ENCODE assay signal across 24 cellular contexts in the genomic region with DNA sequence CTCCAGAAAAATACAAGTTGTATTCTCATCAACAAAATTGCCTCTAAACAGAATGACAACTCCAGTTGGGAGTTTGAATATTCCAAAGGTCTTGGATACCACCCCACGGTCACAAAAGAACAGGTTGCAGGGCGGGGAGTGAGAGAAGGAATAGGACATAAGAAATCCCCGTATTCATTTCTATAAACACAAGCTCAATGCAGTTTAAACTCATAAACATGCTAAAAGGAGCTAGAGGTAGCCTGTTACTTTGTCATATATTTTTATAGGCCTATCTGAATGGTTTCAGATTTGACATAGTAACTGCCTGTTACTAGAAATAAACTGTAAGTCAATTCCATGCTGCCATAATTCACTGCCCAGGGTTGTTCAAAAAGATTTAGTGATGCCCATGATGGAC.
DNase-seq lines count a peak whose midpoint lies in the region; ATAC-seq, FAIRE-seq and TF ChIP-seq lines count a peak whose summit lies in the region.
"Had no signal": no experiment of that assay in that cellular context is flagged by ENCODE, and none has a peak within 500 bp of the region (broad histone marks: within the 10 kb centered on the region; RNA-seq: fewer than 3 reads in every experiment).

No MANE protein-coding gene starts in this region.

- H3K79me2 ChIP-seq in GM12878 (ENCODE audit: control insufficient read depth, insufficient read depth, low read length) (no peaks in the 10 kb centered on the region), neural cell (replicated peaks; ENCODE audit: insufficient read depth, low read length) (no peaks in the 10 kb centered on the region)

- RAD21 ChIA-PET in GM12878 (lab: Charles Lee; ENCODE audit: unreplicated experiment): no interaction called here

- no peak overlapping the region for H3K27ac ChIP-seq in GM12878 (ENCODE audit: control insufficient read depth, insufficient read depth)
- peak overlapping the region; percentile 39 for H3K27ac ChIP-seq in neural cell (ENCODE audit: low read length)
- H3K27ac ChIP-seq: BLaER1 had no signal

- BruUV-seq in GM12878 (replicated peaks; lab: Mats Ljungman, UMichigan): no TSS peak

- no peaks in the 10 kb centered on the region for H3K9me2 ChIP-seq in neural cell (ENCODE audit: insufficient read depth, low read length)

- TF ChIP-seq POLR2A in GM12878 (IDR thresholded peaks at IDR 0.05; ENCODE audit: low read depth, low read length): no peak

- H3K4me3 ChIP-seq in GM12878 (no peak overlapping the region), neural cell (ENCODE audit: low read length) (no peak overlapping the region)
- H3K4me3 ChIP-seq: BLaER1 had no signal

- H3K9me3 ChIP-seq in GM12878 (replicated peaks; ENCODE audit: control insufficient read depth, insufficient read depth, low read length) (no peaks in the 10 kb centered on the region), neural cell (ENCODE audit: low read length) (no peaks in the 10 kb centered on the region)
- H3K9me3 ChIP-seq: BE2C, BLaER1 had no signal

- no peaks in the 10 kb centered on the region for H3F3A ChIP-seq in neural cell (ENCODE audit: insufficient read depth, low read length, poor library complexity, severe bottlenecking)

- peak; percentile 18 for FAIRE-seq in GM12878 (lab: Jason Lieb, UNC)
- FAIRE-seq: A204.1, GM12891, GM19239 had no signal

- in situ Hi-C loops in GM12878 (cut with MboI): no loop called here

- 5% methylated on average over 3 of the region's 3 CpGs for WGBS in GM12878 (ENCODE audit: insufficient coverage, insufficient replicate concordance, low lambda C conversion rate, missing lambda C conversion rate)

- H3K27me3 ChIP-seq in GM12878 (replicated peaks in 1 of 2; ENCODE audit: control insufficient read depth in 2 of 2, insufficient read depth in 2 of 2, low read length in 1 of 2) (no peaks in the 10 kb centered on the region; a peak in 1 of 4 replicates), neural cell (ENCODE audit: insufficient read depth, low read depth, low read length) (no peaks in the 10 kb centered on the region)
- H3K27me3 ChIP-seq: BE2C, BLaER1 had no signal

- CTCF ChIA-PET in GM12878 (lab: Yijun Ruan, JAX): no interaction called here

- no peaks in the 10 kb centered on the region for H3K36me3 ChIP-seq in GM12878 (ENCODE audit: control insufficient read depth in 2 of 2, insufficient read depth in 2 of 2, low read length in 1 of 2)
- no peaks in the 10 kb centered on the region for H3K36me3 ChIP-seq in neural cell (ENCODE audit: insufficient read depth, low read length)
- H3K36me3 ChIP-seq: BE2C, BLaER1 had no signal

- no peak for TF ChIP-seq CTCF in GM12878 (IDR thresholded peaks at IDR 0.05 in 2 of 3, conservative IDR thresholded peaks at IDR 0.05 in 1 of 3; ENCODE audit: control insufficient read depth in 2 of 3, extremely low read depth in 1 of 3, insufficient read depth in 1 of 3, low read depth in 3 of 3, low read length in 3 of 3)
- TF ChIP-seq CTCF in neural cell (IDR thresholded peaks at IDR 0.05; ENCODE audit: poor library complexity, severe bottlenecking): no peak

- no peaks in the 10 kb centered on the region for H4K20me1 ChIP-seq in GM12878 (ENCODE audit: control insufficient read depth, insufficient read depth)
- H4K20me1 ChIP-seq in neural cell (ENCODE audit: insufficient read depth): no peaks in the 10 kb centered on the region
- H4K20me1 ChIP-seq: BLaER1 had no signal

- H3K9ac ChIP-seq in GM12878 (ENCODE audit: control insufficient read depth, insufficient read depth, low read length) (no peak overlapping the region), neural cell (ENCODE audit: low read length) (no peak overlapping the region)
- H3K9ac ChIP-seq: BLaER1 had no signal

- SMC1A ChIA-PET in GM12878 (lab: Charles Lee; ENCODE audit: uncharacterized antibody, unreplicated experiment): no interaction called here

- H3K4me1 ChIP-seq in GM12878 (ENCODE audit: control insufficient read depth, insufficient read depth, low read length): no peaks in the 10 kb centered on the region
- H3K4me1 ChIP-seq: BE2C, BLaER1 had no signal

- DNase-seq in GM12878 (ENCODE audit: low read depth, low spot score): no peak
- DNase-seq in left colon: no peak
- no peak for DNase-seq in NCI-H524 (lab: John Stamatoyannopoulos, UW)
- no peak for DNase-seq in HK-2 (ENCODE audit: unreplicated experiment)
- DNase-seq in superior temporal gyrus (ENCODE audit: extremely low spot score): no peak
- DNase-seq: 8988T; ACHN; BE2C; CD4-positive, alpha-beta memory T cell; CD4-positive, CD25-positive, alpha-beta regulatory T cell; CD8-positive, alpha-beta memory T cell; COR-L47; DMS 273 treated with DMSO at 0.1 percent for 48 hours; DMS153; DMS53; DMS79; DND-41; EL; GDM1 had no signal

- intact Hi-C loops in GM12878 (cut with micrococcal nuclease; ENCODE audit: unreplicated experiment): no loop called here
- intact Hi-C loops in left colon (cut with DNase I, micrococcal nuclease): no loop called here

- TF ChIP-seq RAD21 in GM12878 (IDR thresholded peaks at IDR 0.05; ENCODE audit: insufficient read depth, low read depth, low read length): no peak
- no peak for TF ChIP-seq RAD21 in neural cell (conservative IDR thresholded peaks at IDR 0.05)

- ATAC-seq in GM12878 (no peak), left colon (peak; percentile 84)

- H2AFZ ChIP-seq in GM12878 (ENCODE audit: control insufficient read depth, low read depth, low read length): no peak overlapping the region
- no peak overlapping the region for H2AFZ ChIP-seq in neural cell (ENCODE audit: low read depth, low read length)

- TF ChIP-seq EP300 in GM12878 (IDR thresholded peaks at IDR 0.05; ENCODE audit: borderline replicate concordance in 1 of 2, control insufficient read depth in 1 of 2, low read depth in 2 of 2, low read length in 2 of 2) (no peak), neural cell (conservative IDR thresholded peaks at IDR 0.05; ENCODE audit: poor library complexity, severe bottlenecking) (peak; percentile 11)

- POLR2A ChIA-PET in GM12878 (lab: Charles Lee): no interaction called here

- H3K4me2 ChIP-seq in GM12878 (ENCODE audit: control insufficient read depth, insufficient read depth): no peak overlapping the region
- no peak overlapping the region for H3K4me2 ChIP-seq in neural cell (ENCODE audit: low read length)
- H3K4me2 ChIP-seq: BLaER1 had no signal

TF ChIP-seq in GM12878, 131 proteins besides CTCF, POLR2A, EP300 and RAD21 (continues in another document):
- TF ChIP-seq CEBPZ (IDR thresholded peaks at IDR 0.05; ENCODE audit: low read depth, low read length): no peak
- no peak for TF ChIP-seq BACH1 (IDR thresholded peaks at IDR 0.05; ENCODE audit: borderline replicate concordance)
- TF ChIP-seq MYC (IDR thresholded peaks at IDR 0.05; ENCODE audit: insufficient read depth, insufficient read length, insufficient replicate concordance, low read length, severe bottlenecking): no peak
- no peak for TF ChIP-seq GABPA (IDR thresholded peaks at IDR 0.05; ENCODE audit: low read depth)

TF ChIP-seq in neural cell, 6 proteins besides CTCF, POLR2A, EP300 and RAD21:
- TF ChIP-seq TAF1 (IDR thresholded peaks at IDR 0.05; ENCODE audit: low read depth) (no peak), MXI1 (conservative IDR thresholded peaks at IDR 0.05; ENCODE audit: poor library complexity, severe bottlenecking) (no peak), SMC3 (conservative IDR thresholded peaks at IDR 0.05; ENCODE audit: poor library complexity) (no peak)
- TF ChIP-seq, protein P1, sequence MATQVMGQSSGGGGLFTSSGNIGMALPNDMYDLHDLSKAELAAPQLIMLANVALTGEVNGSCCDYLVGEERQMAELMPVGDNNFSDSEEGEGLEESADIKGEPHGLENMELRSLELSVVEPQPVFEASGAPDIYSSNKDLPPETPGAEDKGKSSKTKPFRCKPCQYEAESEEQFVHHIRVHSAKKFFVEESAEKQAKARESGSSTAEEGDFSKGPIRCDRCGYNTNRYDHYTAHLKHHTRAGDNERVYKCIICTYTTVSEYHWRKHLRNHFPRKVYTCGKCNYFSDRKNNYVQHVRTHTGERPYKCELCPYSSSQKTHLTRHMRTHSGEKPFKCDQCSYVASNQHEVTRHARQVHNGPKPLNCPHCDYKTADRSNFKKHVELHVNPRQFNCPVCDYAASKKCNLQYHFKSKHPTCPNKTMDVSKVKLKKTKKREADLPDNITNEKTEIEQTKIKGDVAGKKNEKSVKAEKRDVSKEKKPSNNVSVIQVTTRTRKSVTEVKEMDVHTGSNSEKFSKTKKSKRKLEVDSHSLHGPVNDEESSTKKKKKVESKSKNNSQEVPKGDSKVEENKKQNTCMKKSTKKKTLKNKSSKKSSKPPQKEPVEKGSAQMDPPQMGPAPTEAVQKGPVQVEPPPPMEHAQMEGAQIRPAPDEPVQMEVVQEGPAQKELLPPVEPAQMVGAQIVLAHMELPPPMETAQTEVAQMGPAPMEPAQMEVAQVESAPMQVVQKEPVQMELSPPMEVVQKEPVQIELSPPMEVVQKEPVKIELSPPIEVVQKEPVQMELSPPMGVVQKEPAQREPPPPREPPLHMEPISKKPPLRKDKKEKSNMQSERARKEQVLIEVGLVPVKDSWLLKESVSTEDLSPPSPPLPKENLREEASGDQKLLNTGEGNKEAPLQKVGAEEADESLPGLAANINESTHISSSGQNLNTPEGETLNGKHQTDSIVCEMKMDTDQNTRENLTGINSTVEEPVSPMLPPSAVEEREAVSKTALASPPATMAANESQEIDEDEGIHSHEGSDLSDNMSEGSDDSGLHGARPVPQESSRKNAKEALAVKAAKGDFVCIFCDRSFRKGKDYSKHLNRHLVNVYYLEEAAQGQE (IDR thresholded peaks at IDR 0.05; ENCODE audit: borderline replicate concordance): no peak
